In genomic region chr7:111914287-111914686, GRCh38 we compare ENCODE assay signal across 22 cellular contexts.
"Had no signal": no experiment of that assay in that cellular context is flagged by ENCODE, and none has a peak within 500 bp of the region (broad histone marks: within the 10 kb centered on the region; RNA-seq: fewer than 3 reads in every experiment).

No MANE protein-coding gene starts in this region.

- H3K36me3 ChIP-seq: pancreas, prostate gland, thoracic aorta, transverse colon, uterus had no signal

- H3K27ac ChIP-seq: heart left ventricle, pancreas, prostate gland, stomach, thoracic aorta, transverse colon, uterus had no signal

- H3K4me3 ChIP-seq: heart left ventricle, mucosa of descending colon, pancreas, prostate gland, stomach, thoracic aorta, transverse colon, uterus had no signal

- DNase-seq: cerebellar nuclear complex; effector CD4-positive, alpha-beta T cell; endodermal cell; foreskin melanocyte; heart left ventricle; hippocampal formation; kidney glomerular epithelial cell; mucosa of descending colon; natural killer cell; nucleus accumbens; pancreas; retina; small intestine; stimulated activated CD4-positive, alpha-beta T cell treated with anti-CD3 and anti-CD28 coated beads, Interleukin-12 subunit alpha, Interleukin-12 subunit beta, amount 100 ng/mL, for 4 hours; stimulated activated naive CD4-positive, alpha-beta T cell; stomach; transverse colon; uterus had no signal

- H3K27ac Mint-ChIP-seq: endodermal cell, natural killer cell had no signal

- H3K4me1 Mint-ChIP-seq: natural killer cell had no signal

- ATAC-seq: heart left ventricle, mucosa of descending colon, natural killer cell had no signal

- H3K9me3 ChIP-seq: heart left ventricle, mucosa of descending colon, pancreas, prostate gland, stomach, thoracic aorta, transverse colon, uterus had no signal

- FAIRE-seq: colon, pancreas, small intestine had no signal

- H3K36me3 Mint-ChIP-seq: natural killer cell had no signal

- H3K4me1 ChIP-seq: pancreas, prostate gland, stomach, transverse colon, uterus had no signal

- H3K27me3 ChIP-seq: heart left ventricle, pancreas, stomach, transverse colon, uterus had no signal

- H3K9me3 Mint-ChIP-seq: endodermal cell, neural crest cell had no signal

- H3K4me3 Mint-ChIP-seq: endodermal cell, natural killer cell, neural crest cell had no signal
